Comparison of ENCODE assay signal across 10 cellular contexts in genomic region chr2:217835931-217836881, GRCh38.
DNase-seq lines count a peak whose midpoint lies in the region; ATAC-seq and TF ChIP-seq lines count a peak whose summit lies in the region.
"Had no signal": no experiment of that assay in that cellular context is flagged by ENCODE, and none has a peak within 500 bp of the region (broad histone marks: within the 10 kb centered on the region; RNA-seq: fewer than 3 reads in every experiment).

No MANE protein-coding gene starts in this region.

- H3K4me2 ChIP-seq in hepatocyte = no peak overlapping the region

- ATAC-seq in natural killer cell treated with Interleukin-12 subunit alpha and Interleukin-12 subunit beta and Interleukin-15 and Interleukin-18, amount 100 ng/mL, for 72 hours = no peak
- ATAC-seq in HG03378 (IDR thresholded peaks at IDR 0.05; ENCODE audit: unreplicated experiment) = no peak
- ATAC-seq in HG02981 (IDR thresholded peaks at IDR 0.05; ENCODE audit: unreplicated experiment) = no peak

- H3K27ac Mint-ChIP-seq in brain = peak overlapping the region; percentile 69 to 99 (median 96)
- H3K27ac Mint-ChIP-seq in natural killer cell treated with Interleukin-12 subunit alpha and Interleukin-12 subunit beta and Interleukin-15 and Interleukin-18, amount 100 ng/mL, for 72 hours = no peak overlapping the region

- H3K36me3 Mint-ChIP-seq in brain = peaks cover 20% of the 10 kb centered on the region
- H3K36me3 Mint-ChIP-seq in natural killer cell treated with Interleukin-12 subunit alpha and Interleukin-12 subunit beta and Interleukin-15 and Interleukin-18, amount 100 ng/mL, for 72 hours = no peaks in the 10 kb centered on the region

- no peaks in the 10 kb centered on the region for H3K27me3 ChIP-seq in hepatocyte

- H3K4me3 Mint-ChIP-seq in brain = peak overlapping the region in 3 of 5 experiments; percentile 30 to 42 (median 31)
- no peak overlapping the region for H3K4me3 Mint-ChIP-seq in natural killer cell treated with Interleukin-12 subunit alpha and Interleukin-12 subunit beta and Interleukin-15 and Interleukin-18, amount 100 ng/mL, for 72 hours

- no peak for TF ChIP-seq POLR2A in erythroblast (IDR thresholded peaks at IDR 0.05; ENCODE audit: low read length)

- no peaks in the 10 kb centered on the region for H3K9me3 Mint-ChIP-seq in brain
- no peaks in the 10 kb centered on the region for H3K9me3 Mint-ChIP-seq in natural killer cell treated with Interleukin-12 subunit alpha and Interleukin-12 subunit beta and Interleukin-15 and Interleukin-18, amount 100 ng/mL, for 72 hours

- peaks cover 47% of the 10 kb centered on the region for H3K4me1 Mint-ChIP-seq in brain
- H3K4me1 Mint-ChIP-seq in natural killer cell treated with Interleukin-12 subunit alpha and Interleukin-12 subunit beta and Interleukin-15 and Interleukin-18, amount 100 ng/mL, for 72 hours (ENCODE audit: low read depth in 2 of 2) = no peaks in the 10 kb centered on the region

- TF ChIP-seq CTCF in brain (conservative IDR thresholded peaks at IDR 0.05) (no peak), hepatocyte (IDR thresholded peaks at IDR 0.05; ENCODE audit: poor library complexity) (no peak)

- 88% methylated on average over 18 of the region's 18 CpGs for WGBS in hepatocyte (ENCODE audit: low lambda C conversion rate, missing lambda C conversion rate)

- no peaks in the 10 kb centered on the region for H3K79me2 ChIP-seq in hepatocyte

- H3K27me3 Mint-ChIP-seq in brain = no peaks in the 10 kb centered on the region
- peaks cover 0 to 5% of the 10 kb centered on the region in 2 donors for H3K27me3 Mint-ChIP-seq in natural killer cell treated with Interleukin-12 subunit alpha and Interleukin-12 subunit beta and Interleukin-15 and Interleukin-18, amount 100 ng/mL, for 72 hours

- peak overlapping the region; percentile 81 for H3K27ac ChIP-seq in hepatocyte

- H4K20me1 ChIP-seq in hepatocyte (ENCODE audit: insufficient read depth, poor library complexity, severe bottlenecking) = no peaks in the 10 kb centered on the region

- DNase-seq in H4 (ENCODE audit: low spot score) (peak; percentile 43), hepatocyte (ENCODE audit: low spot score) (peak; percentile 69), skeletal muscle cell (ENCODE audit: low read depth) (peak; percentile 90), erythroblast (lab: John Stamatoyannopoulos, UW) (no peak)
- no peak for DNase-seq in natural killer cell treated with Interleukin-12 subunit alpha and Interleukin-12 subunit beta and Interleukin-15 and Interleukin-18, amount 100 ng/mL, for 72 hours (ENCODE audit: low spot score)
- DNase-seq: activated CD4-positive, alpha-beta T cell treated with anti-CD3 and anti-CD28 coated beads, Interleukin-2, amount 50 U/mL, for 4 hours; GDM1 had no signal

- no peaks in the 10 kb centered on the region for H3K36me3 ChIP-seq in hepatocyte (replicated peaks; ENCODE audit: insufficient read depth, low read depth)

- H2AFZ ChIP-seq in hepatocyte = no peak overlapping the region

- no peaks in the 10 kb centered on the region for H3K9me2 ChIP-seq in hepatocyte (replicated peaks; ENCODE audit: insufficient read depth)

- H3K9me3 ChIP-seq in hepatocyte (ENCODE audit: low read depth) = no peaks in the 10 kb centered on the region

- no peak overlapping the region for H3K4me3 ChIP-seq in hepatocyte
- no peak overlapping the region for H3K4me3 ChIP-seq in skeletal muscle cell (ENCODE audit: low read depth, low read length)

- H3K4me1 ChIP-seq in hepatocyte (ENCODE audit: insufficient read depth) = peaks cover 12% of the 10 kb centered on the region

Comparison
In these comparisons a context has a peak if more than half of its experiments do, and no peak if none do; other contexts are left out.
1. DNase-seq: peak in H4 (single experiment), hepatocyte (single experiment) and skeletal muscle cell (single experiment); none in natural killer cell treated with Interleukin-12 subunit alpha and Interleukin-12 subunit beta and Interleukin-15 and Interleukin-18, amount 100 ng/mL, for 72 hours (single experiment) and erythroblast (0 of 2).
2. H3K27ac Mint-ChIP-seq: peak in brain (5 of 5); none in natural killer cell treated with Interleukin-12 subunit alpha and Interleukin-12 subunit beta and Interleukin-15 and Interleukin-18, amount 100 ng/mL, for 72 hours (0 of 2).